In the genomic region with DNA sequence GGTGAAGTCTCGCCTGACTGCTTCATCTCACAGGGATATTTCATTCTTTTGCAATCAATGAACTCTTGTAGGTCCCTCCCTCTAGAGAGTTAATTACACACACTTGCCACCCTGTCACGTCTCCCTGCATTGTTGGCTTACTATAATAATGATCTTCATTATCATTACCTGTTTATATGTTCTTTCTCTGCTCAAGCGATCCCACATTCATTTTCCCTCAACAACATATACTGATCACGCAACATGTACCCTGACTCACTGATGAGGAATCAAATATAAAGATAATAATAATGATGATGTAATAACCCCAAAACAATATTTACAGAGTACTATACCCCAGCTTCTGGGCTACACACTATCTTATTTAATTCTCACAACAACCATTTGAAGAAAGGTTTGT, we compare ENCODE assay signal across 1 cellular context.
TF ChIP-seq lines count a peak whose summit lies in the region.

No MANE protein-coding gene starts in this region.

TF ChIP-seq in HepG2, 621 proteins besides CTCF, POLR2A, EP300 and RAD21:
- TF ChIP-seq ATF7 (IDR thresholded peaks at IDR 0.05) (0 out of 2 replicates have a peak, but pooled peaks have one; percentile 22), ATF7 (CRISPR knock-in tag; IDR thresholded peaks at IDR 0.05) (no peak), CREM (IDR thresholded peaks at IDR 0.05) (no peak), CREM (CRISPR knock-in tag; IDR thresholded peaks at IDR 0.05) (no peak), SRSF4 (IDR thresholded peaks at IDR 0.05; ENCODE audit: low read depth, low read length, poor library complexity, severe bottlenecking) (no peak)
- TF ChIP-seq, protein P1, sequence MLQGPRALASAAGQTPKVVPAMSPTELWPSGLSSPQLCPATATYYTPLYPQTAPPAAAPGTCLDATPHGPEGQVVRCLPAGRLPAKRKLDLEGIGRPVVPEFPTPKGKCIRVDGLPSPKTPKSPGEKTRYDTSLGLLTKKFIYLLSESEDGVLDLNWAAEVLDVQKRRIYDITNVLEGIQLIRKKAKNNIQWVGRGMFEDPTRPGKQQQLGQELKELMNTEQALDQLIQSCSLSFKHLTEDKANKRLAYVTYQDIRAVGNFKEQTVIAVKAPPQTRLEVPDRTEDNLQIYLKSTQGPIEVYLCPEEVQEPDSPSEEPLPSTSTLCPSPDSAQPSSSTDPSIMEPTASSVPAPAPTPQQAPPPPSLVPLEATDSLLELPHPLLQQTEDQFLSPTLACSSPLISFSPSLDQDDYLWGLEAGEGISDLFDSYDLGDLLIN (CRISPR knock-in tag; IDR thresholded peaks at IDR 0.05; ENCODE audit: borderline replicate concordance): no peak
